In genomic region chr7:36673703-36674102, GRCh38 we compare ENCODE assay signal across 17 cellular contexts. TPM values are rescaled to one million over a fixed set of nuclear protein-coding genes. Genes with fewer than 3 reads are reported as not detected.
"Had no signal": no experiment of that assay in that cellular context is flagged by ENCODE, and none has a peak within 500 bp of the region (broad histone marks: within the 10 kb centered on the region; RNA-seq: fewer than 3 reads in every experiment).

No MANE protein-coding gene starts in this region.

- H3K27me3 ChIP-seq: body of pancreas, right lobe of liver, transverse colon had no signal

- ATAC-seq: activated T-cell treated with anti-CD3 and anti-CD28 coated beads, Interleukin-2, amount 50 U/mL, for 72 hours; body of pancreas; right lobe of liver; stimulated activated memory B cell treated with anti-CD40 and anti-IgM and Interleukin-4, amounts not matched to agents 10 μg/mL and 1 μg/mL and 100 μg/mL, for 72 hours; WTC11 had no signal

- H3K36me3 ChIP-seq: right lobe of liver, transverse colon had no signal

- H3K4me3 ChIP-seq: body of pancreas, right lobe of liver, transverse colon had no signal

- H3K36me3 Mint-ChIP-seq: stimulated activated memory B cell treated with anti-CD40 and anti-IgM and Interleukin-4, amounts not matched to agents 10 μg/mL and 1 μg/mL and 100 μg/mL, for 72 hours; WTC11 had no signal

- H3K9me3 Mint-ChIP-seq: activated naive CD4-positive, alpha-beta T cell treated with anti-CD3 and anti-CD28 coated beads for 36 hours; activated T-cell treated with anti-CD3 and anti-CD28 coated beads, Interleukin-2, amount 50 U/mL, for 72 hours; memory B cell; stimulated activated memory B cell treated with anti-CD40 and anti-IgM and Interleukin-4, amounts not matched to agents 10 μg/mL and 1 μg/mL and 100 μg/mL, for 72 hours; WTC11 had no signal

- H3K4me3 Mint-ChIP-seq: activated naive CD4-positive, alpha-beta T cell treated with anti-CD3 and anti-CD28 coated beads for 36 hours; activated T-cell treated with anti-CD3 and anti-CD28 coated beads, Interleukin-2, amount 50 U/mL, for 72 hours; memory B cell; neural crest cell; stimulated activated memory B cell treated with anti-CD40 and anti-IgM and Interleukin-4, amounts not matched to agents 10 μg/mL and 1 μg/mL and 100 μg/mL, for 72 hours; WTC11 had no signal

- H3K4me1 ChIP-seq: body of pancreas, right lobe of liver had no signal

- H3K27ac Mint-ChIP-seq: activated naive CD4-positive, alpha-beta T cell treated with anti-CD3 and anti-CD28 coated beads for 36 hours; memory B cell; stimulated activated memory B cell treated with anti-CD40 and anti-IgM and Interleukin-4, amounts not matched to agents 10 μg/mL and 1 μg/mL and 100 μg/mL, for 72 hours; WTC11 had no signal

- H3K27ac ChIP-seq: body of pancreas, right lobe of liver, transverse colon had no signal

- H3K9me3 ChIP-seq: body of pancreas, right lobe of liver, transverse colon had no signal

- H3K27me3 Mint-ChIP-seq: stimulated activated memory B cell treated with anti-CD40 and anti-IgM and Interleukin-4, amounts not matched to agents 10 μg/mL and 1 μg/mL and 100 μg/mL, for 72 hours had no signal

- DNase-seq: activated CD8-positive, alpha-beta memory T cell treated with anti-CD3 and anti-CD28 coated beads, Interleukin-2, amount 50 U/mL, for 48 hours; activated effector memory CD4-positive, alpha-beta T cell treated with Interleukin-2 at 50 U/mL for 16 hours; activated naive CD4-positive, alpha-beta T cell treated with anti-CD3 and anti-CD28 coated beads for 36 hours; activated T-cell treated with anti-CD3 and anti-CD28 coated beads, Interleukin-2, amount 50 U/mL, for 72 hours; anterior cingulate cortex; body of pancreas; hippocampal formation; posterior cingulate gyrus; right lobe of liver; small intestine; stimulated activated CD4-positive, alpha-beta T cell treated with anti-CD3 and anti-CD28 coated beads, Interleukin-2, amount 100 ng/mL, for 24 hours; transverse colon had no signal

RNA-seq across cellular contexts. Expression of gene AOAH, which starts 50.6 kb away (rescaled TPM):
- total RNA-seq: chondrocyte, neural crest cell had no signal
